Comparison of ENCODE assay signal across 1 cellular context in the genomic region with DNA sequence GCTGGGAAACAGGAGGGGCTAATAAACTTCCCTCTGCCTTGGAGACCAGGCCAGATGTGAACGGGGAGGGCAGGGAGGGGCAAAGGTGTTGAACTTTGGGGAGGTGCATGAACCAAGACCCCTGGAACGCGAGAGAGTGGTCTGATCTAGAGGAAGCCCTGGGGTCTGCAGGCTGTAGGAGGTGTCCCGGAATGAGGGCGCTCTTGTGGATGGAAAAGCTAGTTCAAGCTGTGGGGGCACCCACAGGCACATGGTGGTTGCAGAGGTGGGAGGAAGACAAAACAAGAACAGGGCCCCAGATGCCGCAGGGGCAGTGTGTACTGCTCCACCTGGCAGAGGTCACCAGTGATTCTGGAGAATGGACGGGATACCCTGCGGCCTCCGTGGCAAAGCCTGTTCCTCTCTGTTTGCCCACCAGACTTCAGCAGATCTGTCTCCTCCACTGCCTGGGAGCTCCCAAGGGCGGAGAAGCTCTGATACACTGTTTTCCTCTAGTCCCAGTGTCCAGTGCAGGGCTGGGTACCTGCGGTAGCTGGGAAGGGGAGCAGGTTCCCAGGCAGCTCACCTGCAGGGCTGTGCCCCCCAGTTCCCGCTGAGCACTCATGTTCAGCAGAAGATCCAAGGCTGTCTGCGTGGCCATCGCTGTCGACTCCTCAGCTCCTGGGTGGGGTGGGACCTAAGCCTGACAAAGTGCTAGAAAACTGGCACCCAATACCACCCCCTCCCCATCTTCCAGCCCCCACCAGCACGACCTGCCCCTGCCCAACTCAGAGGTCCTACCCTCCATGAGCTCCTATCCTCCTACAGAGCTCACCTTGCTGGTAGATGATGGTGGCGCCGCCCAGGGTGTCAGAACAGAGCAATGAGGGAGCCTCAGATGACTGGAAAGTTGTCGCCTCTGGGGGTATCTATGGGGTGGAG.
TF ChIP-seq lines count a peak whose summit lies in the region.

No MANE protein-coding gene starts in this region.

TF ChIP-seq in HepG2, 621 proteins besides CTCF, POLR2A, EP300 and RAD21:
- no peak for TF ChIP-seq NFE2L2 (IDR thresholded peaks at IDR 0.05; ENCODE audit: low read length)
- TF ChIP-seq, protein P1, sequence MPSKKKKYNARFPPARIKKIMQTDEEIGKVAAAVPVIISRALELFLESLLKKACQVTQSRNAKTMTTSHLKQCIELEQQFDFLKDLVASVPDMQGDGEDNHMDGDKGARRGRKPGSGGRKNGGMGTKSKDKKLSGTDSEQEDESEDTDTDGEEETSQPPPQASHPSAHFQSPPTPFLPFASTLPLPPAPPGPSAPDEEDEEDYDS (CRISPR knock-in tag; IDR thresholded peaks at IDR 0.05) = no peak
- TF ChIP-seq ZBTB7B (CRISPR knock-in tag; IDR thresholded peaks at IDR 0.05) = no peak
- TF ChIP-seq SP5 (CRISPR knock-in tag; IDR thresholded peaks at IDR 0.05; ENCODE audit: borderline replicate concordance, low read depth) = no peak
- TF ChIP-seq CBX1 (IDR thresholded peaks at IDR 0.05; ENCODE audit: low read depth) = no peak
- TF ChIP-seq, protein P2, sequence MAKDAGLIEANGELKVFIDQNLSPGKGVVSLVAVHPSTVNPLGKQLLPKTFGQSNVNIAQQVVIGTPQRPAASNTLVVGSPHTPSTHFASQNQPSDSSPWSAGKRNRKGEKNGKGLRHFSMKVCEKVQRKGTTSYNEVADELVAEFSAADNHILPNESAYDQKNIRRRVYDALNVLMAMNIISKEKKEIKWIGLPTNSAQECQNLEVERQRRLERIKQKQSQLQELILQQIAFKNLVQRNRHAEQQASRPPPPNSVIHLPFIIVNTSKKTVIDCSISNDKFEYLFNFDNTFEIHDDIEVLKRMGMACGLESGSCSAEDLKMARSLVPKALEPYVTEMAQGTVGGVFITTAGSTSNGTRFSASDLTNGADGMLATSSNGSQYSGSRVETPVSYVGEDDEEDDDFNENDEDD (CRISPR knock-in tag; IDR thresholded peaks at IDR 0.05; ENCODE audit: borderline replicate concordance) = no peak
- TF ChIP-seq ZNF354B (CRISPR knock-in tag; IDR thresholded peaks at IDR 0.05) = no peak
- TF ChIP-seq SMAD3 (CRISPR knock-in tag; IDR thresholded peaks at IDR 0.05) = no peak
- no peak for TF ChIP-seq ASH2L (IDR thresholded peaks at IDR 0.05; ENCODE audit: insufficient read length, low read depth, low read length)
- TF ChIP-seq ARNT (IDR thresholded peaks at IDR 0.05) = no peak
- TF ChIP-seq ZNF326 (CRISPR knock-in tag; IDR thresholded peaks at IDR 0.05; ENCODE audit: borderline replicate concordance) = no peak
- no peak for TF ChIP-seq ZSCAN31 (CRISPR knock-in tag; IDR thresholded peaks at IDR 0.05; ENCODE audit: low read depth)
